Comparison of ENCODE assay signal across 9 cellular contexts in the genomic region with DNA sequence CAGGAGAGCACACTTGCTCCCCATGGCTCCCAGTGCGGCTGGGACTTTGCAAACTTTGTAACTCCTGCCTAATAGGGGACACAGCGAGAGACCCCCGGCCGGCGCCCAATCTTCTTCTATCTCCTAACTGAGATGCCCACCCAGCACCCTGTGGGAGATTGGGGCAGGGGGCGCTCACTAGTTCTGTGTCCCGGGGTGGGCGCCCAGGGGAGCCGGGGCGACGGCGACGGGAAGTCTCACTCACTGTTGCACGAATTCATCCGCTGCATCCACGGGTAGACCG. TPM values are rescaled to one million over a fixed set of nuclear protein-coding genes. Genes with fewer than 3 reads are reported as not detected.
A peak's percentile ranks its signal among the peaks of the same experiment; 100 is the strongest.
DNase-seq lines count a peak whose midpoint lies in the region; ATAC-seq, FAIRE-seq and TF ChIP-seq lines count a peak whose summit lies in the region.
"Had no signal": no experiment of that assay in that cellular context is flagged by ENCODE, and none has a peak within 500 bp of the region (broad histone marks: within the 10 kb centered on the region; RNA-seq: fewer than 3 reads in every experiment).

No MANE protein-coding gene starts in this region.

- H3K4ac ChIP-seq in IMR-90 (ENCODE audit: low read depth, low read length): peak overlapping the region; percentile 98

- dilution Hi-C loops in IMR-90 (cut with HindIII; ENCODE audit: low sequenced_read_pairs, unreplicated experiment): no loop called here

- H2AFZ ChIP-seq in ACC112 (ENCODE audit: low read length, unreplicated experiment) (no peak overlapping the region), IMR-90 (replicated peaks; ENCODE audit: low read length, poor library complexity) (peak overlapping the region; percentile 71)

- H4K5ac ChIP-seq in IMR-90 (ENCODE audit: low read depth, low read length): peak overlapping the region; percentile 11

- H4K8ac ChIP-seq in IMR-90 (ENCODE audit: low read depth in 2 of 2, low read length in 2 of 2): peak overlapping the region in 1 of 2 experiments; percentile 88; a peak in 3 of 4 replicates

- H4K91ac ChIP-seq in IMR-90 (ENCODE audit: insufficient read depth, low read depth, low read length): peak overlapping the region; percentile 92

- H3K27ac ChIP-seq in ACC112 (ENCODE audit: low read depth, low read length): no peak overlapping the region
- peak overlapping the region; percentile 99 for H3K27ac ChIP-seq in IMR-90 (ENCODE audit: insufficient read depth, low read length)
- no peak overlapping the region for H3K27ac ChIP-seq in naive thymus-derived CD4-positive, alpha-beta T cell (ENCODE audit: low read depth, low read length)

- H2BK5ac ChIP-seq in IMR-90 (ENCODE audit: low read depth, low read length, poor library complexity, severe bottlenecking): peak overlapping the region; percentile 95

- no peak for TF ChIP-seq CTCF in IMR-90 (conservative IDR thresholded peaks at IDR 0.05; ENCODE audit: low read depth, low read length)

- H3K56ac ChIP-seq in IMR-90 (ENCODE audit: extremely low read depth, insufficient read depth, low read length): peak overlapping the region; percentile 53; the same call in 1 of the 2 replicates

- 0 out of 2 replicates have a peak overlapping the region, but pooled peaks have one; percentile 96 for H2AK5ac ChIP-seq in IMR-90 (ENCODE audit: low read depth, low read length)

- CTCF ChIA-PET in IMR-90 (lab: Yijun Ruan, JAX): interaction anchor here (1.7 kb wide), 1 partner anchor 246 kb away, joined by 5 read pairs; no protein-coding TSS in a partner anchor
- CTCF ChIA-PET in naive thymus-derived CD4-positive, alpha-beta T cell (lab: Charles Lee): no interaction called here

- H3K79me2 ChIP-seq in ACC112 (ENCODE audit: control insufficient read depth, insufficient read depth, low read length, unreplicated experiment): no peaks in the 10 kb centered on the region

- in situ Hi-C loops in IMR-90 (cut with MboI; ENCODE audit: low sequenced_read_pairs): loop anchor here (5.0 to 10.0 kb wide), 2 partner anchors 260 to 573 kb away; no protein-coding TSS in a partner anchor

- peaks cover 55% of the 10 kb centered on the region for H3K4me1 Mint-ChIP-seq in central memory CD8-positive, alpha-beta T cell
- H3K4me1 Mint-ChIP-seq in naive thymus-derived CD4-positive, alpha-beta T cell: peaks cover 34 to 56% (median 47%) of the 10 kb centered on the region in 7 donors

- no peaks in the 10 kb centered on the region for H3K9me3 ChIP-seq in IMR-90 (ENCODE audit: control insufficient read depth, insufficient read depth, low read length)
- no peaks in the 10 kb centered on the region for H3K9me3 ChIP-seq in naive thymus-derived CD4-positive, alpha-beta T cell (ENCODE audit: control insufficient read depth in 2 of 3, low read length in 3 of 3)

- no peak overlapping the region for H2BK15ac ChIP-seq in IMR-90 (ENCODE audit: low read depth, low read length)

- H3K79me1 ChIP-seq in IMR-90 (ENCODE audit: low read depth in 1 of 2, low read length in 2 of 2): peaks cover 24 to 36% of the 10 kb centered on the region in 2 experiments; a peak in 3 of 4 replicates

- 0 out of 2 replicates have a peak overlapping the region, but pooled peaks have one; percentile 7 for H2BK120ac ChIP-seq in IMR-90 (ENCODE audit: low read depth, low read length)

- 0 out of 2 replicates have a peak, but pooled peaks cover 3% of the 10 kb centered on the region for H3K9me1 ChIP-seq in IMR-90 (ENCODE audit: insufficient read depth, low read length)

- H3K27me3 Mint-ChIP-seq in central memory CD8-positive, alpha-beta T cell: peaks cover 100% of the 10 kb centered on the region
- peaks cover 92 to 96% (median 93%) of the 10 kb centered on the region in 5 donors for H3K27me3 Mint-ChIP-seq in naive thymus-derived CD4-positive, alpha-beta T cell

- H2AK9ac ChIP-seq in IMR-90 (replicated peaks; ENCODE audit: low read depth, low read length, poor library complexity): peak overlapping the region; percentile 96

- peak overlapping the region; percentile 95 for H3K4me2 ChIP-seq in IMR-90 (ENCODE audit: low read depth, low read length)

- BruUV-seq in IMR-90 (replicated peaks; lab: Mats Ljungman, UMichigan): no TSS peak

- ATAC-seq in IMR-90 (ENCODE audit: low read depth) (no peak), GM21825 (IDR thresholded peaks at IDR 0.05; ENCODE audit: unreplicated experiment) (no peak)
- no peak for ATAC-seq in central memory CD8-positive, alpha-beta T cell (replicated peaks; ENCODE audit: extremely low read depth, poor library complexity, severe bottlenecking)
- peak; percentile 2 for ATAC-seq in naive thymus-derived CD4-positive, alpha-beta T cell

- no peaks in the 10 kb centered on the region for H3K9me3 Mint-ChIP-seq in central memory CD8-positive, alpha-beta T cell
- H3K9me3 Mint-ChIP-seq in naive thymus-derived CD4-positive, alpha-beta T cell: no peaks in the 10 kb centered on the region

- peak overlapping the region; percentile 99 for H3K9ac ChIP-seq in IMR-90 (ENCODE audit: low read depth, low read length)

- TF ChIP-seq POLR2A in IMR-90 (IDR thresholded peaks at IDR 0.05; ENCODE audit: low read depth, low read length) (no peak), H54 (IDR thresholded peaks at IDR 0.05; ENCODE audit: low read depth, low read length) (no peak)

- H3K14ac ChIP-seq in IMR-90 (replicated peaks; ENCODE audit: low read depth, low read length): peak overlapping the region; percentile 97

- POLR2A ChIA-PET in IMR-90 (lab: Charles Lee; ENCODE audit: unreplicated experiment): interaction anchor here (0.7 kb wide), 1 partner anchor 17 kb away, joined by 4 read pairs; no protein-coding TSS in a partner anchor
- POLR2A ChIA-PET in naive thymus-derived CD4-positive, alpha-beta T cell (lab: Charles Lee): no interaction called here

- H3K18ac ChIP-seq in IMR-90 (ENCODE audit: low read depth, low read length): peak overlapping the region; percentile 65

- WGBS in IMR-90 (ENCODE audit: extremely low coverage in 2 of 2, insufficient read length in 1 of 2), 2 experiments: 1% methylated on average over 12 of the region's 17 CpGs; no CpG with 5 or more reads in 1 of the 2 experiments

- FAIRE-seq in H54 (lab: Jason Lieb, UNC): no peak

- no peak overlapping the region for H2BK20ac ChIP-seq in IMR-90 (ENCODE audit: low read depth, low read length)

- peak overlapping the region; percentile 82 for H3K4me3 Mint-ChIP-seq in central memory CD8-positive, alpha-beta T cell
- peak overlapping the region; percentile 71 to 88 (median 82) for H3K4me3 Mint-ChIP-seq in naive thymus-derived CD4-positive, alpha-beta T cell

- intact Hi-C loops in IMR-90 (cut with micrococcal nuclease): no loop called here
- intact Hi-C loops in naive thymus-derived CD4-positive, alpha-beta T cell (cut with micrococcal nuclease): loop anchor here in 1 of 2 donors (10.0 kb wide), 1 partner anchor 423 kb away; no protein-coding TSS in a partner anchor

- no peak for DNase-seq in IMR-90
- DNase-seq in central memory CD8-positive, alpha-beta T cell (ENCODE audit: low spot score in 2 of 2): no peak
- no peak for DNase-seq in naive thymus-derived CD4-positive, alpha-beta T cell
- DNase-seq in H54 (ENCODE audit: insufficient read length, low spot score): no peak
- no peak for DNase-seq in NCI-H1694 (lab: John Stamatoyannopoulos, UW)
- no peak for DNase-seq in NCI-H1436 (lab: John Stamatoyannopoulos, UW)
- DNase-seq: KG1 had no signal

- H3K27me3 ChIP-seq in ACC112 (ENCODE audit: insufficient read depth, low read length) (peaks cover 99% of the 10 kb centered on the region), IMR-90 (ENCODE audit: control insufficient read depth, insufficient read depth, low read length) (no peaks in the 10 kb centered on the region)
- H3K27me3 ChIP-seq in naive thymus-derived CD4-positive, alpha-beta T cell (ENCODE audit: control insufficient read depth in 2 of 2, insufficient read depth in 2 of 2, low read length in 2 of 2): peaks cover 27 to 62% of the 10 kb centered on the region in 2 donors

- H3K4me1 ChIP-seq in ACC112 (ENCODE audit: control insufficient read depth, insufficient read depth, low read length, unreplicated experiment) (no peaks in the 10 kb centered on the region), IMR-90 (ENCODE audit: control insufficient read depth, insufficient read depth, low read length) (peaks cover 12% of the 10 kb centered on the region)
- peaks cover 36 to 39% of the 10 kb centered on the region in 2 donors for H3K4me1 ChIP-seq in naive thymus-derived CD4-positive, alpha-beta T cell (ENCODE audit: control insufficient read depth in 2 of 2, insufficient read depth in 2 of 2, low read length in 2 of 2)

- no peak for TF ChIP-seq RAD21 in IMR-90 (IDR thresholded peaks at IDR 0.05; ENCODE audit: low read length)

- H3K36me3 Mint-ChIP-seq in central memory CD8-positive, alpha-beta T cell (ENCODE audit: insufficient read depth): peaks cover 19% of the 10 kb centered on the region
- peaks cover 0 to 3% (median 0%) of the 10 kb centered on the region in 5 donors for H3K36me3 Mint-ChIP-seq in naive thymus-derived CD4-positive, alpha-beta T cell

- peak overlapping the region; percentile 98 for H3K23ac ChIP-seq in IMR-90 (ENCODE audit: low read depth, low read length)

- no peak overlapping the region for H3K27ac Mint-ChIP-seq in central memory CD8-positive, alpha-beta T cell (ENCODE audit: low read depth)
- peak overlapping the region in 2 of 9 donors; percentile 4 to 50 for H3K27ac Mint-ChIP-seq in naive thymus-derived CD4-positive, alpha-beta T cell

- H3K4me3 ChIP-seq in ACC112 (ENCODE audit: low read depth, low read length): 0 out of 2 replicates have a peak overlapping the region, but pooled peaks have one; percentile 38
- peak overlapping the region; percentile 78 for H3K4me3 ChIP-seq in IMR-90 (ENCODE audit: insufficient read depth, low read depth, low read length)
- H3K4me3 ChIP-seq in naive thymus-derived CD4-positive, alpha-beta T cell (ENCODE audit: low read length): peak overlapping the region; percentile 53

- H4K20me1 ChIP-seq in IMR-90 (ENCODE audit: insufficient read depth, low read length): peaks cover 11% of the 10 kb centered on the region

- no peaks in the 10 kb centered on the region for H3K36me3 ChIP-seq in ACC112 (ENCODE audit: insufficient read depth, low read length)
- peaks cover 9% of the 10 kb centered on the region; the same call in 1 of the 2 replicates for H3K36me3 ChIP-seq in IMR-90 (ENCODE audit: control insufficient read depth, insufficient read depth, low read length)
- no peaks in the 10 kb centered on the region for H3K36me3 ChIP-seq in naive thymus-derived CD4-positive, alpha-beta T cell (ENCODE audit: control insufficient read depth in 2 of 3, insufficient read depth in 3 of 3, low read length in 3 of 3)

RNA-seq across cellular contexts. Expression of gene HOXB5, which starts 3.9 kb away (rescaled TPM):
- 0.54 and 0.56 TPM in 2 replicates for total RNA-seq in IMR-90 (2012; rRNA removed)
- polyA plus RNA-seq in IMR-90 (2012; rRNA removed): 18.0 and 18.1 TPM in 2 replicates
- polyA plus RNA-seq in IMR-90 (2012; cell fraction: cytosol; rRNA removed): 19.7 and 32.7 TPM in 2 replicates
- polyA plus RNA-seq in IMR-90 (2012; cell fraction: nucleus; rRNA removed; ENCODE audit: low replicate concordance): 13.4 and 16.5 TPM in 2 replicates
- total RNA-seq in naive thymus-derived CD4-positive, alpha-beta T cell: not detected
- not detected for polyA plus RNA-seq in naive thymus-derived CD4-positive, alpha-beta T cell

RNA-seq across cellular contexts. Expression of gene HOXB6, which starts 7.4 kb away (rescaled TPM):
- total RNA-seq in IMR-90 (2012; rRNA removed): 11.1 and 11.9 TPM in 2 replicates
- polyA plus RNA-seq in IMR-90 (2012; rRNA removed): 42.2 and 48.1 TPM in 2 replicates
- polyA plus RNA-seq in IMR-90 (2012; cell fraction: cytosol; rRNA removed): 66.4 and 75.0 TPM in 2 replicates
- polyA plus RNA-seq in IMR-90 (2012; cell fraction: nucleus; rRNA removed; ENCODE audit: low replicate concordance): 27.7 and 38.2 TPM in 2 replicates
- total RNA-seq in naive thymus-derived CD4-positive, alpha-beta T cell: under 1 TPM in 1 of 5 experiments, not detected in 4; 0.34 TPM
- polyA plus RNA-seq in naive thymus-derived CD4-positive, alpha-beta T cell: not detected

RNA-seq across cellular contexts. Expression of gene HOXB3, which starts 7.4 kb away (rescaled TPM):
- 6.3 and 8.6 TPM in 2 replicates for total RNA-seq in IMR-90 (2012; rRNA removed)
- polyA plus RNA-seq in IMR-90 (2012; rRNA removed): 59.6 and 76.4 TPM in 2 replicates
- polyA plus RNA-seq in IMR-90 (2012; cell fraction: cytosol; rRNA removed): 31.9 and 71.7 TPM in 2 replicates
- 383 and 595 TPM in 2 replicates for polyA plus RNA-seq in IMR-90 (2012; cell fraction: nucleus; rRNA removed; ENCODE audit: low replicate concordance)
- total RNA-seq in naive thymus-derived CD4-positive, alpha-beta T cell: 10 to 100 TPM in 1 of 5 experiments, 1 to 10 TPM in 3, under 1 TPM in 1; 0.48 to 14.6 (median 7.1) TPM
- polyA plus RNA-seq in naive thymus-derived CD4-positive, alpha-beta T cell: under 1 TPM in 1 of 2 donors, not detected in 1; 0.11 TPM

RNA-seq across cellular contexts. Expression of gene HOXB7, which starts 13.4 kb away (rescaled TPM):
- 1.8 and 3.3 TPM in 2 replicates for total RNA-seq in IMR-90 (2012; rRNA removed)
- 6.7 and 7.5 TPM in 2 replicates for polyA plus RNA-seq in IMR-90 (2012; rRNA removed)
- 5.2 and 6.4 TPM in 2 replicates for polyA plus RNA-seq in IMR-90 (2012; cell fraction: cytosol; rRNA removed)
- 1.8 and 2.6 TPM in 2 replicates for polyA plus RNA-seq in IMR-90 (2012; cell fraction: nucleus; rRNA removed; ENCODE audit: low replicate concordance)
- total RNA-seq in naive thymus-derived CD4-positive, alpha-beta T cell: under 1 TPM in 1 of 5 experiments, not detected in 4; 0.31 TPM
- polyA plus RNA-seq in naive thymus-derived CD4-positive, alpha-beta T cell: not detected

RNA-seq across cellular contexts. Expression of gene HOXB8, which starts 17.7 kb away (rescaled TPM):
- 0.54 and 0.56 TPM in 2 replicates for total RNA-seq in IMR-90 (2012; rRNA removed)
- 5.3 and 6.2 TPM in 2 replicates for polyA plus RNA-seq in IMR-90 (2012; rRNA removed)
- polyA plus RNA-seq in IMR-90 (2012; cell fraction: cytosol; rRNA removed): 2.2 and 6.0 TPM in 2 replicates
- 3.2 and 4.6 TPM in 2 replicates for polyA plus RNA-seq in IMR-90 (2012; cell fraction: nucleus; rRNA removed; ENCODE audit: low replicate concordance)
- not detected for total RNA-seq in naive thymus-derived CD4-positive, alpha-beta T cell
- not detected for polyA plus RNA-seq in naive thymus-derived CD4-positive, alpha-beta T cell
